ENCODE assay signal across 8 cellular contexts in the genomic region with DNA sequence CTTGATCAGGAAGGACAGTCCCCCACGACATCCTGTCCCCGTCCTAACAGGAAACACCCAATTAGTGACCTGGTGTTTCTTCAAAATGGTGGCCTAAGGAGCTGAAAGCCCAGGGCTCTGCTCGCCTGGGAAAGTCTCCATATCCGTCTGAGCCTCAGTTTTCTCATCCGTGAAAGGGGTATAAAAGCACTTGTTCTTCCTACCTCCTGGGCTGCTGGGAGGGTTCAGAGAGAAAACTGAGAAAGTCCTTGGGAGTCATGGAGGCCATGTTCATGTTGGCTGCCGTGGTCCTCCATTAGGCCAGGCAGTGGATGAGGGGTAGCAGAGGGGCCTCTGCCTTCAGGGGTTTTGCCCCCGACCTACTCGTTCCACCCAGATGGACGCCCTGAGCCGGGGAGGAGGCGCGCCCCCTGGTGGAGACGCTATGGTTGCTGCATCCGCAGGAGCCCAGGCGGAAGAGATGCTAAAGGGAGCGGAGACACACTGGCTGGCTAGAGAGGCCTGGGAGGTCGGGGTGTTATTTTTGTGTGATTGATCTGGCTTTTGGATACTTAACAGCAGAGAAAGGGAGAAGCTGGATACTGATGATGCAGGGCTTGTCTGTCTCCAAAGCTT.
A peak's percentile ranks its signal among the peaks of the same experiment; 100 is the strongest.
DNase-seq lines count a peak whose midpoint lies in the region; ATAC-seq, FAIRE-seq and TF ChIP-seq lines count a peak whose summit lies in the region.

No MANE protein-coding gene starts in this region.

- H3K79me2 ChIP-seq in Karpas-422 (ENCODE audit: low read length) = no peaks in the 10 kb centered on the region

- FAIRE-seq in H54 (lab: Jason Lieb, UNC) = no peak

- H3K4me3 ChIP-seq in Karpas-422 (ENCODE audit: low read length) = no peak overlapping the region
- H3K4me3 ChIP-seq in coronary artery = no peak overlapping the region

- peaks cover 4% of the 10 kb centered on the region for H3K36me3 Mint-ChIP-seq in activated T-cell treated with anti-CD3 and anti-CD28 coated beads, Interleukin-2, amount 50 U/mL, for 4 hours (ENCODE audit: insufficient read depth)
- no peaks in the 10 kb centered on the region for H3K36me3 Mint-ChIP-seq in glutamatergic neuron (ENCODE audit: unreplicated experiment)

- H3K4me1 ChIP-seq in Karpas-422 (ENCODE audit: low read length) = no peaks in the 10 kb centered on the region; the same call in 1 of the 2 replicates

- H4K20me1 ChIP-seq in Karpas-422 (ENCODE audit: insufficient read depth, low read depth, low read length) = peaks cover 4% of the 10 kb centered on the region; the same call in 1 of the 2 replicates

- H3K27ac ChIP-seq in Karpas-422 (ENCODE audit: low read length) (no peak overlapping the region), coronary artery (no peak overlapping the region)

- no peaks in the 10 kb centered on the region for H3K27me3 ChIP-seq in Karpas-422 (ENCODE audit: low read length)

- H3K36me3 ChIP-seq in Karpas-422 (ENCODE audit: insufficient read depth, low read length) = no peaks in the 10 kb centered on the region

- no peak for TF ChIP-seq POLR2A in H54 (IDR thresholded peaks at IDR 0.05; ENCODE audit: low read depth, low read length)

- no peaks in the 10 kb centered on the region for H3K27me3 Mint-ChIP-seq in activated T-cell treated with anti-CD3 and anti-CD28 coated beads, Interleukin-2, amount 50 U/mL, for 4 hours (ENCODE audit: low read depth)
- peaks cover 3% of the 10 kb centered on the region for H3K27me3 Mint-ChIP-seq in glutamatergic neuron (ENCODE audit: unreplicated experiment)

- TF ChIP-seq CTCF in glutamatergic neuron (IDR thresholded peaks at IDR 0.05; ENCODE audit: partially characterized antibody, unreplicated experiment) (peak; percentile 85), coronary artery (IDR thresholded peaks at IDR 0.05) (no peak)

- H3K9me2 ChIP-seq in Karpas-422 (replicated peaks; ENCODE audit: insufficient read depth, low read length) = no peaks in the 10 kb centered on the region

- no peak overlapping the region for H3K9ac ChIP-seq in Karpas-422 (ENCODE audit: low read length)

- DNase-seq in AG20443 (ENCODE audit: low spot score) (peak; percentile 62), Karpas-422 (peak; percentile 84), glutamatergic neuron (peak; percentile 78), NCI-H2171 (lab: John Stamatoyannopoulos, UW) (no peak), coronary artery (ENCODE audit: low spot score) (no peak), H54 (ENCODE audit: insufficient read length, low spot score) (no peak)
- peak; percentile 52 for DNase-seq in activated T-cell treated with anti-CD3 and anti-CD28 coated beads, Interleukin-2, amount 50 U/mL, for 4 hours
- peak; percentile 14 to 32 for DNase-seq in stimulated activated CD4-positive, alpha-beta T cell treated with anti-CD3 and anti-CD28 coated beads, Interleukin-1b, Interleukin-23, amount 100 ng/mL, for 1 hour (ENCODE audit: low read depth in 2 of 2)

- ATAC-seq in activated T-cell treated with anti-CD3 and anti-CD28 coated beads, Interleukin-2, amount 50 U/mL, for 4 hours = peak; percentile 43 to 52

- H3K9me3 Mint-ChIP-seq in activated T-cell treated with anti-CD3 and anti-CD28 coated beads, Interleukin-2, amount 50 U/mL, for 4 hours = no peaks in the 10 kb centered on the region
- H3K9me3 Mint-ChIP-seq in glutamatergic neuron (ENCODE audit: unreplicated experiment) = peaks cover 6% of the 10 kb centered on the region

- H3K9me3 ChIP-seq in Karpas-422 (ENCODE audit: low read length) = no peaks in the 10 kb centered on the region

- H2AFZ ChIP-seq in Karpas-422 (ENCODE audit: low read length) = no peak overlapping the region

- no peak overlapping the region for H3K4me3 Mint-ChIP-seq in activated T-cell treated with anti-CD3 and anti-CD28 coated beads, Interleukin-2, amount 50 U/mL, for 4 hours
- H3K4me3 Mint-ChIP-seq in glutamatergic neuron (ENCODE audit: unreplicated experiment) = no peak overlapping the region

- H3K4me1 Mint-ChIP-seq in activated T-cell treated with anti-CD3 and anti-CD28 coated beads, Interleukin-2, amount 50 U/mL, for 4 hours (ENCODE audit: low read depth) = peaks cover 22% of the 10 kb centered on the region
- H3K4me1 Mint-ChIP-seq in glutamatergic neuron (ENCODE audit: low read depth, unreplicated experiment) = no peaks in the 10 kb centered on the region

- no peak overlapping the region for H3K4me2 ChIP-seq in Karpas-422 (ENCODE audit: low read depth, low read length, poor library complexity, severe bottlenecking)

- H3K27ac Mint-ChIP-seq in glutamatergic neuron (ENCODE audit: unreplicated experiment) = no peak overlapping the region

Comparison
In these comparisons a context has a peak if more than half of its experiments do, and no peak if none do; other contexts are left out.
1. DNase-seq: peak in AG20443 (single experiment), Karpas-422 (single experiment), activated T-cell treated with anti-CD3 and anti-CD28 coated beads, Interleukin-2, amount 50 U/mL, for 4 hours (single experiment), glutamatergic neuron (single experiment) and stimulated activated CD4-positive, alpha-beta T cell treated with anti-CD3 and anti-CD28 coated beads, Interleukin-1b, Interleukin-23, amount 100 ng/mL, for 1 hour (2 of 2); none in NCI-H2171 (single experiment), coronary artery (single experiment) and H54 (single experiment).